Comparison of ENCODE assay signal across 8 cellular contexts in the genomic region with DNA sequence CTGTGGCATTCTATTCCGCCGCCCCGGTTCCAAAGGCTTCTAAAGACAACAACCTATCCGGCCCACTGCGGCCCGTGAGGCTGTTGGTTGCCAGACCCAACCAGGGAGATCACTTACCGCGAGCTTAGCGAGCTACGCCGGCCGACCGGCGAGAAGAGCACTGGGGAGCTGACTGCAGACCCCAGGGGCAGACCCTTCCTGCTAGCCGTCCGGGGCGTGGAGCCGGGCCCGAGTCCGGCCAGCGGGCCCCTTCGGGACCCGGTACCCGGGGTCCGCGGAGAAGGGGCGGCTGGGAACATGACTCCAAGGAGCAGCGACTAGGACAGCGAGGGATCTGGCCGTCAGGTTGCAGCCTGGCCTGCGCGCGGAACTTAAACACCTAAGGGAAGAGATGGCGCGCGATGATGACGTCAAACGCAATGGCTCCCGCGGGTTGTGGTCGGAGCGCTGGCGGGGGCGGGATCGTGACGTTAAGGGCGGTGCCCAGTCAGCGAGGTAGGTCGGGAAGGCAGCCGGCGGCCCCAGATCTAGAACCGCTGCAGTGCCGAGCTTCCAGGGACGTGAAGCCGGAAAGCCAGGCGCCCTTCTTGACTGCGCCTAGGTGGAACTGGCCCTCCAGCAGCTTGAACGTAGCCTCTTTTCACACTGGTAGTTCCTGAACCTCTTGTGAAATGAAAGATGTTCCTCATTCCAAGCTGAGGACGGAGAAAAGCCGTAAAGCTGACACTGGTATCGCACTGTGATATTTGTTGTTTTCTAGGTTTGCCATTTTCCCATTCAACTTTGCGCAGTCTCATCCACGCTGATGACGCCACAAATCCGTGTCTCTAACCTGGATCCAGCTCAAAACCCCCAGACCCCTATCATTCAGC. TPM values are rescaled to one million over a fixed set of nuclear protein-coding genes. Genes with fewer than 3 reads are reported as not detected.
DNase-seq lines count a peak whose midpoint lies in the region; TF ChIP-seq lines count a peak whose summit lies in the region.

A gene (minus strand): TSS at position 391 of the 872 bp plus-strand sequence. CDS start 92 bp downstream, at position 299.

- H3K9me2 ChIP-seq in MM.1S (replicated peaks; ENCODE audit: insufficient read depth, low read length) = no peaks in the 10 kb centered on the region
- no peaks in the 10 kb centered on the region for H3K9me2 ChIP-seq in neural cell (ENCODE audit: insufficient read depth, low read length)

- TF ChIP-seq POLR2A in stomach (IDR thresholded peaks at IDR 0.05) = peak in 2 of 4 donors; percentile 79 to 80

- H3K79me2 ChIP-seq in MM.1S (ENCODE audit: low read length) (peaks cover 38% of the 10 kb centered on the region), neural cell (replicated peaks; ENCODE audit: insufficient read depth, low read length) (peaks cover 16% of the 10 kb centered on the region)

- H3K4me2 ChIP-seq in MM.1S (ENCODE audit: low read depth, low read length) (peak within 1 kb of the TSS; percentile 94), neural cell (ENCODE audit: low read length) (peak within 1 kb of the TSS; percentile 77)

- H3K27me3 ChIP-seq in HAP-1 (ENCODE audit: low read depth) (no peaks in the 10 kb centered on the region), MM.1S (replicated peaks; ENCODE audit: insufficient read depth, low read length) (no peaks in the 10 kb centered on the region), neural cell (ENCODE audit: insufficient read depth, low read depth, low read length) (no peaks in the 10 kb centered on the region), stomach (no peaks in the 10 kb centered on the region)

- H3K27ac ChIP-seq in MM.1S (ENCODE audit: low read length) (peak within 1 kb of the TSS; percentile 79), neural cell (ENCODE audit: low read length) (peak within 1 kb of the TSS; percentile 95), stomach (peak within 1 kb of the TSS; percentile 89 to 98 (median 93))

- TF ChIP-seq CTCF in MM.1S (IDR thresholded peaks at IDR 0.05; ENCODE audit: low read length) = no peak
- TF ChIP-seq CTCF in neural cell (IDR thresholded peaks at IDR 0.05; ENCODE audit: poor library complexity, severe bottlenecking) = peak; percentile 19
- TF ChIP-seq CTCF in stomach (IDR thresholded peaks at IDR 0.05) = no peak

- peak; percentile 16 for TF ChIP-seq RAD21 in neural cell (conservative IDR thresholded peaks at IDR 0.05)

- H3K36me3 ChIP-seq in ES-I3 (ENCODE audit: insufficient read depth, low read length) = no peaks in the 10 kb centered on the region
- H3K36me3 ChIP-seq in HAP-1 (replicated peaks) = peaks cover 2% of the 10 kb centered on the region; the same call in 1 of the 2 replicates
- no peaks in the 10 kb centered on the region; the same call in 1 of the 2 replicates for H3K36me3 ChIP-seq in MM.1S (replicated peaks; ENCODE audit: insufficient read depth, low read length)
- H3K36me3 ChIP-seq in neural cell (ENCODE audit: insufficient read depth, low read length) = no peaks in the 10 kb centered on the region
- H3K36me3 ChIP-seq in stomach = peaks cover 0 to 18% (median 14%) of the 10 kb centered on the region in 4 donors

- H3K9ac ChIP-seq in ES-I3 (ENCODE audit: low read depth, low read length) = peak within 1 kb of the TSS; percentile 98
- peak within 1 kb of the TSS; percentile 83 for H3K9ac ChIP-seq in MM.1S (ENCODE audit: low read length)
- H3K9ac ChIP-seq in neural cell (ENCODE audit: low read length) = peak within 1 kb of the TSS; percentile 79

- DNase-seq in HAP-1 (ENCODE audit: low spot score in 2 of 2) (peak; percentile 92 to 99), MM.1S (peak; percentile 100), SIG-M5 (lab: John Stamatoyannopoulos, UW) (peak; percentile 91), activated gamma-delta T cell (lab: John Stamatoyannopoulos, UW) (peak; percentile 90), fibroblast of the conjunctiva (ENCODE audit: low read depth) (peak; percentile 93), stomach (peak; percentile 100)

- peak within 1 kb of the TSS; percentile 97 for H3K4me3 ChIP-seq in HAP-1
- H3K4me3 ChIP-seq in MM.1S (ENCODE audit: low read length) = peak within 1 kb of the TSS; percentile 75
- peak within 1 kb of the TSS; percentile 76 for H3K4me3 ChIP-seq in neural cell (ENCODE audit: low read length)
- peak within 1 kb of the TSS; percentile 75 to 96 (median 78) for H3K4me3 ChIP-seq in stomach

- H4K20me1 ChIP-seq in MM.1S (ENCODE audit: insufficient read depth, low read length) (no peaks in the 10 kb centered on the region), neural cell (ENCODE audit: insufficient read depth) (no peaks in the 10 kb centered on the region)

- H3K9me3 ChIP-seq in ES-I3 (ENCODE audit: control insufficient read depth, insufficient read depth, low read length) (no peaks in the 10 kb centered on the region), HAP-1 (no peaks in the 10 kb centered on the region), MM.1S (replicated peaks; ENCODE audit: insufficient read depth, low read length) (no peaks in the 10 kb centered on the region), neural cell (ENCODE audit: low read length) (no peaks in the 10 kb centered on the region), stomach (no peaks in the 10 kb centered on the region)

- intact Hi-C loops in stomach (cut with DNase I; ENCODE audit: low total_unique reads) = no loop called here

- in situ Hi-C loops in HAP-1 (cut with MboI; ENCODE audit: low sequenced_read_pairs) = no loop called here

- peak within 1 kb of the TSS; percentile 89 for H2AFZ ChIP-seq in MM.1S (ENCODE audit: low read length)
- peak within 1 kb of the TSS; percentile 96 for H2AFZ ChIP-seq in neural cell (ENCODE audit: low read depth, low read length)

- peak; percentile 70 for TF ChIP-seq EP300 in neural cell (conservative IDR thresholded peaks at IDR 0.05; ENCODE audit: poor library complexity, severe bottlenecking)
- no peak for TF ChIP-seq EP300 in stomach (IDR thresholded peaks at IDR 0.05)

- H3F3A ChIP-seq in MM.1S (ENCODE audit: insufficient read depth, low read length) = peaks cover 9% of the 10 kb centered on the region; the same call in 1 of the 2 replicates
- no peaks in the 10 kb centered on the region for H3F3A ChIP-seq in neural cell (ENCODE audit: insufficient read depth, low read length, poor library complexity, severe bottlenecking)

- 0 to 2% (median 0%) methylated on average over 45 to 65 of the region's 65 CpGs for WGBS in stomach, 5 donors

- no peaks in the 10 kb centered on the region for H3K4me1 ChIP-seq in ES-I3 (ENCODE audit: insufficient read depth, low read length)
- H3K4me1 ChIP-seq in HAP-1 = peaks cover 9% of the 10 kb centered on the region
- peaks cover 11% of the 10 kb centered on the region for H3K4me1 ChIP-seq in MM.1S (ENCODE audit: low read length)
- peaks cover 5 to 32% (median 19%) of the 10 kb centered on the region in 4 donors for H3K4me1 ChIP-seq in stomach

TF ChIP-seq in neural cell, 6 proteins besides CTCF, POLR2A, EP300 and RAD21:
- TF ChIP-seq POLR2AphosphoS5 (IDR thresholded peaks at IDR 0.05) = peak; percentile 96
- TF ChIP-seq EZH2 (IDR thresholded peaks at IDR 0.05; ENCODE audit: borderline replicate concordance, insufficient read depth, low read length, poor library complexity, severe bottlenecking) = no peak
- peak; percentile 94 for TF ChIP-seq MXI1 (conservative IDR thresholded peaks at IDR 0.05; ENCODE audit: poor library complexity, severe bottlenecking)
- TF ChIP-seq TAF1 (IDR thresholded peaks at IDR 0.05; ENCODE audit: low read depth) = peak; percentile 95
- peak; percentile 39 for TF ChIP-seq SMC3 (conservative IDR thresholded peaks at IDR 0.05; ENCODE audit: poor library complexity)
- TF ChIP-seq, protein P1, sequence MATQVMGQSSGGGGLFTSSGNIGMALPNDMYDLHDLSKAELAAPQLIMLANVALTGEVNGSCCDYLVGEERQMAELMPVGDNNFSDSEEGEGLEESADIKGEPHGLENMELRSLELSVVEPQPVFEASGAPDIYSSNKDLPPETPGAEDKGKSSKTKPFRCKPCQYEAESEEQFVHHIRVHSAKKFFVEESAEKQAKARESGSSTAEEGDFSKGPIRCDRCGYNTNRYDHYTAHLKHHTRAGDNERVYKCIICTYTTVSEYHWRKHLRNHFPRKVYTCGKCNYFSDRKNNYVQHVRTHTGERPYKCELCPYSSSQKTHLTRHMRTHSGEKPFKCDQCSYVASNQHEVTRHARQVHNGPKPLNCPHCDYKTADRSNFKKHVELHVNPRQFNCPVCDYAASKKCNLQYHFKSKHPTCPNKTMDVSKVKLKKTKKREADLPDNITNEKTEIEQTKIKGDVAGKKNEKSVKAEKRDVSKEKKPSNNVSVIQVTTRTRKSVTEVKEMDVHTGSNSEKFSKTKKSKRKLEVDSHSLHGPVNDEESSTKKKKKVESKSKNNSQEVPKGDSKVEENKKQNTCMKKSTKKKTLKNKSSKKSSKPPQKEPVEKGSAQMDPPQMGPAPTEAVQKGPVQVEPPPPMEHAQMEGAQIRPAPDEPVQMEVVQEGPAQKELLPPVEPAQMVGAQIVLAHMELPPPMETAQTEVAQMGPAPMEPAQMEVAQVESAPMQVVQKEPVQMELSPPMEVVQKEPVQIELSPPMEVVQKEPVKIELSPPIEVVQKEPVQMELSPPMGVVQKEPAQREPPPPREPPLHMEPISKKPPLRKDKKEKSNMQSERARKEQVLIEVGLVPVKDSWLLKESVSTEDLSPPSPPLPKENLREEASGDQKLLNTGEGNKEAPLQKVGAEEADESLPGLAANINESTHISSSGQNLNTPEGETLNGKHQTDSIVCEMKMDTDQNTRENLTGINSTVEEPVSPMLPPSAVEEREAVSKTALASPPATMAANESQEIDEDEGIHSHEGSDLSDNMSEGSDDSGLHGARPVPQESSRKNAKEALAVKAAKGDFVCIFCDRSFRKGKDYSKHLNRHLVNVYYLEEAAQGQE (IDR thresholded peaks at IDR 0.05; ENCODE audit: borderline replicate concordance) = peak; percentile 95

RNA-seq across cellular contexts. Expression of the gene that starts here (rescaled TPM):
- polyA plus RNA-seq in neural cell = 60.2 and 73.4 TPM in 2 replicates
- 85.7 and 87.5 TPM in 2 replicates for polyA minus RNA-seq in neural cell
- total RNA-seq in stomach = 10 to 100 TPM; 13.2 to 74.7 (median 27.2) TPM
- 10 to 100 TPM in 1 of 3 donors, 1 to 10 TPM in 2; 5.5 to 11.0 (median 7.8) TPM for polyA plus RNA-seq in stomach

Comparison
In these comparisons a context has a peak if more than half of its experiments do, and no peak if none do; other contexts are left out.
1. Peak in every context shown above with its lines: DNase-seq, H3K4me3 ChIP-seq and H3K27ac ChIP-seq.